ENCODE assay signal across 8 cellular contexts in genomic region chr1:61641578-61642336, GRCh38.
DNase-seq lines count a peak whose midpoint lies in the region; TF ChIP-seq lines count a peak whose summit lies in the region.

No MANE protein-coding gene starts in this region.

- no peak overlapping the region for H3K4me3 ChIP-seq in GM12865 (ENCODE audit: low read depth, low read length)
- H3K4me3 ChIP-seq in effector memory CD4-positive, alpha-beta T cell (ENCODE audit: insufficient read depth, low read depth, low read length, poor library complexity, severe bottlenecking), result no peak overlapping the region

- H3K27me3 ChIP-seq in effector memory CD4-positive, alpha-beta T cell (replicated peaks; ENCODE audit: control insufficient read depth, insufficient read depth, low read length, poor library complexity, severe bottlenecking), result no peaks in the 10 kb centered on the region

- POLR2A ChIA-PET in HEK293T (lab: Yijun Ruan, JAX), result no interaction called here

- peak; percentile 61 for DNase-seq in GM12865 (ENCODE audit: low read depth)
- peak; percentile 86 for DNase-seq in HEK293T (ENCODE audit: extremely low spot score)
- DNase-seq in NCI-H1048 (lab: John Stamatoyannopoulos, UW), result peak; percentile 23
- peak; percentile 7 to 52 for DNase-seq in activated CD4-positive, alpha-beta T cell treated with anti-CD3 and anti-CD28 coated beads, Interleukin-2, amount 50 U/mL, for 24 hours (ENCODE audit: low read depth in 1 of 2, low spot score in 1 of 2)
- DNase-seq in effector memory CD4-positive, alpha-beta T cell, result peak in 2 of 3 donors; percentile 8
- peak; percentile 33 for DNase-seq in middle frontal gyrus (ENCODE audit: extremely low spot score, low spot score)
- peak; percentile 2 to 11 for DNase-seq in stimulated activated CD8-positive, alpha-beta memory T cell treated with anti-CD3 and anti-CD28 coated beads, Interleukin-15, amount 100 ng/mL, for 4 hours (ENCODE audit: low read depth in 2 of 2)
- DNase-seq in NCI-H146 (lab: John Stamatoyannopoulos, UW), result no peak

- no peak overlapping the region for H3K27ac ChIP-seq in effector memory CD4-positive, alpha-beta T cell (ENCODE audit: insufficient read depth, low read length, poor library complexity, severe bottlenecking)

- no peaks in the 10 kb centered on the region for H3K4me1 ChIP-seq in effector memory CD4-positive, alpha-beta T cell (ENCODE audit: control insufficient read depth, insufficient read depth, low read length, poor library complexity, severe bottlenecking)

- no peaks in the 10 kb centered on the region for H3K9me3 ChIP-seq in effector memory CD4-positive, alpha-beta T cell (ENCODE audit: control insufficient read depth, low read length)

- H3K36me3 ChIP-seq in effector memory CD4-positive, alpha-beta T cell (ENCODE audit: control insufficient read depth, insufficient read depth, low read length), result no peaks in the 10 kb centered on the region

- CTCF ChIA-PET in HEK293T (lab: Yijun Ruan, JAX), result interaction anchor here (0.6 kb wide), 2 partner anchors 685 to 793 kb away, joined by 3 read pairs; no protein-coding TSS in a partner anchor

- peak; percentile 75 for TF ChIP-seq CTCF in GM12865 (IDR thresholded peaks at IDR 0.05; ENCODE audit: insufficient read depth, low read depth, low read length, missing control alignments)

TF ChIP-seq in HEK293T, 16 proteins besides CTCF, POLR2A, EP300 and RAD21:
- no peak for TF ChIP-seq ZNF384 (IDR thresholded peaks at IDR 0.05)
- TF ChIP-seq CTBP1 (IDR thresholded peaks at IDR 0.05; ENCODE audit: borderline replicate concordance), result no peak
- TF ChIP-seq FOXM1 (IDR thresholded peaks at IDR 0.05; ENCODE audit: borderline replicate concordance), result no peak
- TF ChIP-seq HDGF (IDR thresholded peaks at IDR 0.05; ENCODE audit: borderline replicate concordance), result no peak
- no peak for TF ChIP-seq NFRKB (IDR thresholded peaks at IDR 0.05)
- no peak for TF ChIP-seq FOXK2 (IDR thresholded peaks at IDR 0.05)
- no peak for TF ChIP-seq TARDBP (IDR thresholded peaks at IDR 0.05)
- TF ChIP-seq, protein P1, sequence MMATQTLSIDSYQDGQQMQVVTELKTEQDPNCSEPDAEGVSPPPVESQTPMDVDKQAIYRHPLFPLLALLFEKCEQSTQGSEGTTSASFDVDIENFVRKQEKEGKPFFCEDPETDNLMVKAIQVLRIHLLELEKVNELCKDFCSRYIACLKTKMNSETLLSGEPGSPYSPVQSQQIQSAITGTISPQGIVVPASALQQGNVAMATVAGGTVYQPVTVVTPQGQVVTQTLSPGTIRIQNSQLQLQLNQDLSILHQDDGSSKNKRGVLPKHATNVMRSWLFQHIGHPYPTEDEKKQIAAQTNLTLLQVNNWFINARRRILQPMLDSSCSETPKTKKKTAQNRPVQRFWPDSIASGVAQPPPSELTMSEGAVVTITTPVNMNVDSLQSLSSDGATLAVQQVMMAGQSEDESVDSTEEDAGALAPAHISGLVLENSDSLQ (IDR thresholded peaks at IDR 0.05), result no peak
